In genomic region chr1:174828264-174828663, GRCh38 we compare ENCODE assay signal across 23 cellular contexts.
"Had no signal": no experiment of that assay in that cellular context is flagged by ENCODE, and none has a peak within 500 bp of the region (broad histone marks: within the 10 kb centered on the region; RNA-seq: fewer than 3 reads in every experiment).

No MANE protein-coding gene starts in this region.

- H3K9ac ChIP-seq: parathyroid adenoma had no signal

- H3K4me1 ChIP-seq: esophagus squamous epithelium, parathyroid adenoma, prostate gland, right lobe of liver, thyroid gland, upper lobe of left lung, uterus had no signal

- H3K4me3 ChIP-seq: dorsolateral prefrontal cortex, esophagus squamous epithelium, hepatocyte, lung, prostate gland, right lobe of liver, suprapubic skin, thyroid gland, upper lobe of left lung, uterus had no signal

- H3K4me3 Mint-ChIP-seq: naive B cell, nephron had no signal

- H3K79me2 ChIP-seq: hepatocyte, parathyroid adenoma had no signal

- H3K36me3 ChIP-seq: esophagus squamous epithelium, prostate gland, right lobe of liver, suprapubic skin, thyroid gland, upper lobe of left lung, uterus had no signal

- H3K9me3 Mint-ChIP-seq: naive B cell, nephron had no signal

- H3K4me1 Mint-ChIP-seq: nephron had no signal

- H3K4me2 ChIP-seq: hepatocyte had no signal

- H2AFZ ChIP-seq: hepatocyte, parathyroid adenoma had no signal

- ATAC-seq: left colon, left ventricle myocardium superior, right lobe of liver had no signal

- H3K27ac Mint-ChIP-seq: naive B cell, nephron had no signal

- H3K27me3 ChIP-seq: dorsolateral prefrontal cortex, esophagus squamous epithelium, hepatocyte, right lobe of liver, suprapubic skin, thyroid gland, upper lobe of left lung, uterus had no signal

- DNase-seq: cortex of kidney; dorsolateral prefrontal cortex; effector CD8-positive, alpha-beta T cell; esophagus squamous epithelium; foreskin melanocyte; head of caudate nucleus; left colon; left ventricle myocardium superior; mesendoderm; naive B cell; occipital lobe; right lobe of liver; stimulated activated CD4-positive, alpha-beta T cell treated with anti-CD3 and anti-CD28 coated beads, Interleukin-4, amount 100 ng/mL, for 1 hour; stimulated activated naive CD4-positive, alpha-beta T cell; thyroid gland; upper lobe of left lung; uterus had no signal

- H3K27ac ChIP-seq: dorsolateral prefrontal cortex, esophagus squamous epithelium, hepatocyte, parathyroid adenoma, prostate gland, right lobe of liver, suprapubic skin, thyroid gland, upper lobe of left lung, uterus had no signal

- H3K9me3 ChIP-seq: esophagus squamous epithelium, prostate gland, right lobe of liver, suprapubic skin, thyroid gland, upper lobe of left lung, uterus had no signal
